22 cellular contexts compared by ENCODE assay signal in genomic region chr12:104662908-104663307, GRCh38.
"Had no signal": no experiment of that assay in that cellular context is flagged by ENCODE, and none has a peak within 500 bp of the region (broad histone marks: within the 10 kb centered on the region; RNA-seq: fewer than 3 reads in every experiment).

No MANE protein-coding gene starts in this region.

- H3K9me3 ChIP-seq: colonic mucosa, pancreas, right lobe of liver, stomach had no signal

- H3K36me3 Mint-ChIP-seq: brain had no signal

- H3K27me3 ChIP-seq: colonic mucosa, pancreas, right lobe of liver, stomach had no signal

- H3K4me2 ChIP-seq: smooth muscle cell had no signal

- DNase-seq: activated CD4-positive, alpha-beta T cell treated with anti-CD3 and anti-CD28 coated beads, Interleukin-2, amount 10 ng/mL, durations not matched to agents 24 days and 14 days; activated CD8-positive, alpha-beta T cell treated with anti-CD3 and anti-CD28 coated beads for 36 hours; activated effector memory CD4-positive, alpha-beta T cell treated with Interleukin-2 at 50 U/mL for 16 hours; activated naive CD4-positive, alpha-beta T cell treated with anti-CD3 and anti-CD28 coated beads, Interleukin-2, amount 10 ng/mL, durations not matched to agents 7 days and 5 days; activated naive CD8-positive, alpha-beta T cell treated with anti-CD3 and anti-CD28 coated beads, Interleukin-2, amount 50 U/mL, for 24 hours; activated T-cell treated with anti-CD3 and anti-CD28 coated beads, Interleukin-2, amount 50 U/mL, for 24 hours; anterior cingulate cortex; caudate nucleus; colonic mucosa; endodermal cell; foreskin fibroblast; hippocampal formation; midbrain; pancreas; right lobe of liver; stimulated activated CD4-positive, alpha-beta T cell treated with anti-CD3 and anti-CD28 coated beads, Interleukin-4, amount 100 ng/mL, for 1 hour; stomach; T1000 had no signal

- H3K27ac ChIP-seq: colonic mucosa, epithelial cell of prostate, pancreas, right lobe of liver had no signal

- H3K27ac Mint-ChIP-seq: activated CD4-positive, alpha-beta T cell treated with anti-CD3 and anti-CD28 coated beads, Interleukin-2, amount 10 ng/mL, durations not matched to agents 24 days and 14 days; activated CD8-positive, alpha-beta T cell treated with anti-CD3 and anti-CD28 coated beads for 36 hours; activated naive CD4-positive, alpha-beta T cell treated with anti-CD3 and anti-CD28 coated beads, Interleukin-2, amount 10 ng/mL, durations not matched to agents 7 days and 5 days; activated T-cell treated with anti-CD3 and anti-CD28 coated beads, Interleukin-2, amount 50 U/mL, for 24 hours; brain; endodermal cell had no signal

- H3K4me1 ChIP-seq: colonic mucosa had no signal

- ATAC-seq: activated CD8-positive, alpha-beta T cell treated with anti-CD3 and anti-CD28 coated beads for 36 hours; left lobe of liver had no signal

- H3K9me3 Mint-ChIP-seq: activated CD4-positive, alpha-beta T cell treated with anti-CD3 and anti-CD28 coated beads, Interleukin-2, amount 10 ng/mL, durations not matched to agents 24 days and 14 days; activated CD8-positive, alpha-beta T cell treated with anti-CD3 and anti-CD28 coated beads for 36 hours; activated naive CD4-positive, alpha-beta T cell treated with anti-CD3 and anti-CD28 coated beads, Interleukin-2, amount 10 ng/mL, durations not matched to agents 7 days and 5 days; activated naive CD8-positive, alpha-beta T cell treated with anti-CD3 and anti-CD28 coated beads, Interleukin-2, amount 50 U/mL, for 24 hours; activated T-cell treated with anti-CD3 and anti-CD28 coated beads, Interleukin-2, amount 50 U/mL, for 24 hours; brain; endodermal cell had no signal

- H3K27me3 Mint-ChIP-seq: activated CD4-positive, alpha-beta T cell treated with anti-CD3 and anti-CD28 coated beads, Interleukin-2, amount 10 ng/mL, durations not matched to agents 24 days and 14 days; activated CD8-positive, alpha-beta T cell treated with anti-CD3 and anti-CD28 coated beads for 36 hours; activated naive CD4-positive, alpha-beta T cell treated with anti-CD3 and anti-CD28 coated beads, Interleukin-2, amount 10 ng/mL, durations not matched to agents 7 days and 5 days; activated naive CD8-positive, alpha-beta T cell treated with anti-CD3 and anti-CD28 coated beads, Interleukin-2, amount 50 U/mL, for 24 hours; activated T-cell treated with anti-CD3 and anti-CD28 coated beads, Interleukin-2, amount 50 U/mL, for 24 hours; brain had no signal

- H3K4me3 Mint-ChIP-seq: activated CD4-positive, alpha-beta T cell treated with anti-CD3 and anti-CD28 coated beads, Interleukin-2, amount 10 ng/mL, durations not matched to agents 24 days and 14 days; activated CD8-positive, alpha-beta T cell treated with anti-CD3 and anti-CD28 coated beads for 36 hours; activated naive CD4-positive, alpha-beta T cell treated with anti-CD3 and anti-CD28 coated beads, Interleukin-2, amount 10 ng/mL, durations not matched to agents 7 days and 5 days; activated naive CD8-positive, alpha-beta T cell treated with anti-CD3 and anti-CD28 coated beads, Interleukin-2, amount 50 U/mL, for 24 hours; activated T-cell treated with anti-CD3 and anti-CD28 coated beads, Interleukin-2, amount 50 U/mL, for 24 hours; brain; endodermal cell had no signal

- H3K4me3 ChIP-seq: colonic mucosa, pancreas, right lobe of liver, smooth muscle cell, stomach had no signal

- H3K36me3 ChIP-seq: colonic mucosa, pancreas, right lobe of liver, stomach had no signal
